In the genomic region with DNA sequence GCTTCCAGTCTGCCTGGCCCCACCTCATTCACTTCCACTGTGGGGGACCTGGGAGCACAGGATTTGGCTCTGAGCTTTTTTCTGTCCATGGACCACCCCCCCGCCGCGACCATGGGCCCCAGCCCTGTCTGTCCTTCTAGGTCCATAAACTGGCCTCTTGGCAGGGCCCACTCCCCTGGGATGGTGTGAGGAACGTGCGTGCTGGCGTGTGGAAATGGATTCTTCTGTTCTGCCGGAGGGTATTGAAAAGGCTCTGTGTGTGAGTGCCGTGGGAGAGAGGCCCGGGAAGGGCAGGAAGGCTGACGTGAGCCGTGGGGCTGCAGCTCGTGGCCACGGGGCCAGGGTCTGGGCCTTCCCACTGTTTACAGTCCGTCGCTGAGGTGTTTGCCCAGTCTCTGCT, we compare ENCODE assay signal across 29 cellular contexts.
DNase-seq lines count a peak whose midpoint lies in the region; ATAC-seq, FAIRE-seq and TF ChIP-seq lines count a peak whose summit lies in the region.
"Had no signal": no experiment of that assay in that cellular context is flagged by ENCODE, and none has a peak within 500 bp of the region (broad histone marks: within the 10 kb centered on the region; RNA-seq: fewer than 3 reads in every experiment).

No MANE protein-coding gene starts in this region.

- 92% methylated on average over 15 of the region's 15 CpGs for WGBS in HepG2 (ENCODE audit: low lambda C conversion rate)
- WGBS in right lobe of liver (ENCODE audit: insufficient coverage, low coverage, low lambda C conversion rate, missing lambda C conversion rate), result 87% methylated on average over 12 of the region's 15 CpGs
- WGBS in neuronal stem cell (ENCODE audit: extremely low coverage in 2 of 2, insufficient read length in 2 of 2, insufficient replicate concordance in 1 of 2), 2 donors, result no CpG with 5 or more reads among the region's 15 CpGs
- 8 to 10% methylated on average over 15 of the region's 15 CpGs for WGBS in aorta, 2 donors

- intact Hi-C loops in HepG2 (cut with micrococcal nuclease; ENCODE audit: unreplicated experiment) (no loop called here), right lobe of liver (cut with DNase I) (no loop called here), left ventricle myocardium inferior (cut with micrococcal nuclease) (no loop called here), aorta (cut with DNase I) (no loop called here)

- POLR2A ChIA-PET in HepG2 (lab: Yijun Ruan, JAX), result interaction anchor here (2.9 kb wide), 1 partner anchor 8 kb away, joined by 9 read pairs; no protein-coding TSS in a partner anchor

- H4K8ac ChIP-seq in neuronal stem cell (ENCODE audit: low read depth, low read length), result peak overlapping the region; percentile 45

- DNase-seq in HepG2 (ENCODE audit: low spot score) (no peak), right lobe of liver (no peak), left ventricle myocardium inferior (peak; percentile 69), neuronal stem cell (ENCODE audit: low spot score) (no peak), aorta (peak in 1 of 2 donors; percentile 87), NCI-H1930 (lab: John Stamatoyannopoulos, UW) (no peak)
- no peak for DNase-seq in activated naive CD4-positive, alpha-beta T cell (lab: John Stamatoyannopoulos, UW)
- DNase-seq: activated CD4-positive, alpha-beta T cell treated with anti-CD3 and anti-CD28 coated beads, Interleukin-2, amount 50 U/mL, for 4 hours; activated CD4-positive, CD25-positive, alpha-beta regulatory T cell; activated CD8-positive, alpha-beta memory T cell treated with anti-CD3 and anti-CD28 coated beads, Interleukin-2, amount 10 ng/mL, durations not matched to agents 7 days and 5 days; activated T-cell treated with anti-CD3 and anti-CD28 coated beads, Interleukin-2, amount 50 U/mL, for 48 hours; AML-193; CD4-positive, alpha-beta T cell; cerebellar nuclear complex; dorsolateral prefrontal cortex; NCI-H1105; NCI-H2227 treated with DMSO at 0.1 percent for 48 hours; NCI-H526; stimulated activated naive CD4-positive, alpha-beta T cell treated with Interleukin-2 at 50 U/mL for 16 hours had no signal

- no TSS peak for BruUV-seq in HepG2 (replicated peaks; lab: Mats Ljungman, UMichigan)

- H3K27ac ChIP-seq in HepG2 (ENCODE audit: extremely low read length, insufficient read depth, low read length) (no peak overlapping the region), right lobe of liver (no peak overlapping the region), left ventricle myocardium inferior (replicated peaks) (peak overlapping the region; percentile 62), neuronal stem cell (replicated peaks; ENCODE audit: low read length) (no peak overlapping the region), aorta (ENCODE audit: low read depth in 1 of 2, low read length in 2 of 2) (no peak overlapping the region)
- H3K27ac ChIP-seq: dorsolateral prefrontal cortex, neutrophil, prostate gland, vagina had no signal

- H3K23ac ChIP-seq in neuronal stem cell (ENCODE audit: low read depth, low read length, poor library complexity), result no peak overlapping the region

- CTCF ChIA-PET in HepG2 (lab: Yijun Ruan, JAX; ENCODE audit: low intra/inter-chr PET ratio, low total read pairs), result no interaction called here

- H2AFZ ChIP-seq in HepG2 (ENCODE audit: low read length) (no peak overlapping the region), neuronal stem cell (ENCODE audit: low read length) (no peak overlapping the region)
- H2AFZ ChIP-seq: GM23338 had no signal

- H3K79me2 ChIP-seq in HepG2 (ENCODE audit: insufficient read depth, low read length), result no peaks in the 10 kb centered on the region

- no peak overlapping the region for H2BK12ac ChIP-seq in neuronal stem cell (ENCODE audit: low read length)

- no peak overlapping the region for H3K4ac ChIP-seq in neuronal stem cell (ENCODE audit: low read length)

- H3K9ac ChIP-seq in HepG2 (ENCODE audit: insufficient read depth, low read depth, low read length) (no peak overlapping the region), neuronal stem cell (ENCODE audit: low read depth, low read length, poor library complexity) (no peak overlapping the region)

- H3K4me2 ChIP-seq in HepG2 (ENCODE audit: low read depth, low read length) (no peak overlapping the region), neuronal stem cell (ENCODE audit: insufficient read depth, low read length, poor library complexity, severe bottlenecking) (no peak overlapping the region)
- H3K4me2 ChIP-seq: GM23338 had no signal

- H3K79me1 ChIP-seq in neuronal stem cell (ENCODE audit: low read depth, low read length), result no peaks in the 10 kb centered on the region

- H3K4me1 ChIP-seq in HepG2 (ENCODE audit: insufficient read depth, low read length) (no peaks in the 10 kb centered on the region), right lobe of liver (no peaks in the 10 kb centered on the region), left ventricle myocardium inferior (peaks cover 65% of the 10 kb centered on the region), neuronal stem cell (ENCODE audit: control insufficient read depth in 2 of 2, insufficient read depth in 1 of 2, low read depth in 1 of 2, low read length in 2 of 2) (peaks cover 6 to 18% of the 10 kb centered on the region in 2 donors), aorta (ENCODE audit: control insufficient read depth in 1 of 2, insufficient read depth in 2 of 2, low read length in 2 of 2) (peaks cover 0 to 6% of the 10 kb centered on the region in 2 donors)
- H3K4me1 ChIP-seq: prostate gland had no signal

- H2AK5ac ChIP-seq in neuronal stem cell (ENCODE audit: low read depth, low read length), result peak overlapping the region; percentile 17

- H4K20me1 ChIP-seq in HepG2 (ENCODE audit: insufficient read depth, low read length), result no peaks in the 10 kb centered on the region

- no peak overlapping the region for H3K4me3 ChIP-seq in HepG2 (replicated peaks in 1 of 3; ENCODE audit: insufficient read depth in 1 of 3, low read depth in 2 of 3, low read length in 3 of 3)
- H3K4me3 ChIP-seq in right lobe of liver, result no peak overlapping the region
- H3K4me3 ChIP-seq in left ventricle myocardium inferior, result no peak overlapping the region
- no peak overlapping the region for H3K4me3 ChIP-seq in neuronal stem cell (ENCODE audit: low read length in 2 of 2)
- no peak overlapping the region for H3K4me3 ChIP-seq in aorta (ENCODE audit: low read length in 2 of 2)
- H3K4me3 ChIP-seq: dorsolateral prefrontal cortex, GM23338, K562, prostate gland, vagina had no signal

- peak overlapping the region; percentile 73 for H3K18ac ChIP-seq in neuronal stem cell (ENCODE audit: low read length)

- no peaks in the 10 kb centered on the region for H3K9me3 ChIP-seq in HepG2 (ENCODE audit: low read length)
- no peaks in the 10 kb centered on the region for H3K9me3 ChIP-seq in right lobe of liver
- no peaks in the 10 kb centered on the region for H3K9me3 ChIP-seq in left ventricle myocardium inferior (replicated peaks)
- peaks cover 0 to 1% of the 10 kb centered on the region in 2 donors for H3K9me3 ChIP-seq in neuronal stem cell (replicated peaks in 1 of 2; ENCODE audit: control insufficient read depth in 2 of 2, insufficient read depth in 1 of 2, low read depth in 1 of 2, low read length in 2 of 2)
- H3K9me3 ChIP-seq in aorta (ENCODE audit: control insufficient read depth, low read length), result no peaks in the 10 kb centered on the region
- H3K9me3 ChIP-seq: neutrophil, prostate gland, vagina had no signal

- TF ChIP-seq CTCF in HepG2 (CRISPR knock-in tag; IDR thresholded peaks at IDR 0.05), result no peak
- no peak for TF ChIP-seq CTCF in right lobe of liver (IDR thresholded peaks at IDR 0.05)
- no peak for TF ChIP-seq CTCF in left ventricle myocardium inferior (IDR thresholded peaks at IDR 0.05; ENCODE audit: borderline replicate concordance)

- in situ Hi-C loops in HepG2 (cut with HindIII; ENCODE audit: extremely low pct_ligation_motif_present, low pct_unique_long_range_greater_than_20kb), result no loop called here

- H3K36me3 ChIP-seq in HepG2 (replicated peaks in 1 of 2; ENCODE audit: control insufficient read depth in 1 of 2, insufficient read depth in 2 of 2, low read length in 2 of 2), result peaks cover 2 to 12% of the 10 kb centered on the region in 2 experiments; a peak in 3 of 5 replicates
- H3K36me3 ChIP-seq in right lobe of liver, result no peaks in the 10 kb centered on the region
- peaks cover 25% of the 10 kb centered on the region for H3K36me3 ChIP-seq in left ventricle myocardium inferior
- no peaks in the 10 kb centered on the region for H3K36me3 ChIP-seq in neuronal stem cell (replicated peaks in 1 of 2; ENCODE audit: control insufficient read depth in 2 of 2, insufficient read depth in 2 of 2, low read length in 2 of 2)
- H3K36me3 ChIP-seq in aorta (ENCODE audit: control insufficient read depth in 1 of 2, insufficient read depth in 2 of 2, low read length in 1 of 2), result peaks cover 0 to 2% of the 10 kb centered on the region in 2 donors
- H3K36me3 ChIP-seq: neutrophil, prostate gland, vagina had no signal

- ATAC-seq in HepG2 (no peak), right lobe of liver (no peak), aorta (ENCODE audit: low FRiP score) (peak; percentile 58), HG03342 (IDR thresholded peaks at IDR 0.05; ENCODE audit: unreplicated experiment) (no peak)
- ATAC-seq: activated CD8-positive, alpha-beta memory T cell treated with anti-CD3 and anti-CD28 coated beads, Interleukin-2, amount 10 ng/mL, durations not matched to agents 7 days and 5 days; GM23338; K562; SK-N-SH treated with all-trans-retinoic acid at 6 μM for 48 hours had no signal

- H3K14ac ChIP-seq in neuronal stem cell (ENCODE audit: low read length), result no peak overlapping the region

- FAIRE-seq in HepG2 (lab: Jason Lieb, UNC), result no peak
- FAIRE-seq: A204.1, D721Med, endometrium, K562 had no signal

- TF ChIP-seq POLR2A in HepG2 (IDR thresholded peaks at IDR 0.05; ENCODE audit: insufficient read depth in 1 of 2, low read depth in 2 of 2, low read length in 2 of 2) (no peak), right lobe of liver (IDR thresholded peaks at IDR 0.05) (no peak)

- H2BK15ac ChIP-seq in neuronal stem cell (ENCODE audit: low read length), result no peak overlapping the region

- no peak overlapping the region for H4K91ac ChIP-seq in neuronal stem cell (ENCODE audit: low read depth, low read length, poor library complexity)

- H2BK120ac ChIP-seq in neuronal stem cell (ENCODE audit: low read depth, low read length), result no peak overlapping the region

- TF ChIP-seq EP300 in HepG2 (IDR thresholded peaks at IDR 0.05; ENCODE audit: low read depth in 2 of 2, low read length in 2 of 2) (no peak), HepG2 (CRISPR knock-in tag; IDR thresholded peaks at IDR 0.05; ENCODE audit: borderline replicate concordance) (no peak)

- TF ChIP-seq RAD21 in HepG2 (CRISPR knock-in tag; IDR thresholded peaks at IDR 0.05), result no peak

- no peaks in the 10 kb centered on the region for H3K27me3 ChIP-seq in HepG2 (ENCODE audit: control insufficient read depth in 1 of 2, insufficient read depth in 2 of 2, low read length in 2 of 2)
- H3K27me3 ChIP-seq in right lobe of liver, result no peaks in the 10 kb centered on the region
- no peaks in the 10 kb centered on the region for H3K27me3 ChIP-seq in left ventricle myocardium inferior (ENCODE audit: low read depth)
- H3K27me3 ChIP-seq in neuronal stem cell (ENCODE audit: control insufficient read depth in 3 of 3, insufficient read depth in 3 of 3, low read depth in 1 of 3, low read length in 3 of 3), result no peaks in the 10 kb centered on the region
- H3K27me3 ChIP-seq in aorta (ENCODE audit: control insufficient read depth in 1 of 2, insufficient read depth in 2 of 2, low read length in 1 of 2), result no peaks in the 10 kb centered on the region
- H3K27me3 ChIP-seq: dorsolateral prefrontal cortex, neutrophil, vagina had no signal

- H2BK5ac ChIP-seq in neuronal stem cell (ENCODE audit: low read length), result no peak overlapping the region
